22 cellular contexts compared by ENCODE assay signal in genomic region chr1:10444795-10445397, GRCh38. TPM values are rescaled to one million over a fixed set of nuclear protein-coding genes. Genes with fewer than 3 reads are reported as not detected.
DNase-seq lines count a peak whose midpoint lies in the region; ATAC-seq, FAIRE-seq and TF ChIP-seq lines count a peak whose summit lies in the region.
"Had no signal": no experiment of that assay in that cellular context is flagged by ENCODE, and none has a peak within 500 bp of the region (broad histone marks: within the 10 kb centered on the region; RNA-seq: fewer than 3 reads in every experiment).

No MANE protein-coding gene starts in this region.

- ATAC-seq in GM18867 (IDR thresholded peaks at IDR 0.05; ENCODE audit: unreplicated experiment) (peak; percentile 71), K562 (no peak), SK-N-SH treated with all-trans-retinoic acid at 6 μM for 48 hours (no peak), upper lobe of right lung (no peak)
- ATAC-seq: gastroesophageal sphincter had no signal

- WGBS in K562 (ENCODE audit: insufficient coverage, low coverage, missing lambda C conversion rate), result 72% methylated on average over 7 of the region's 7 CpGs

- peak; percentile 85 for DNase-seq in MM.1S
- DNase-seq in K562 (ENCODE audit: extremely low read depth in 1 of 4, low spot score in 3 of 4), result no peak
- no peak for DNase-seq in cerebellum (ENCODE audit: low spot score)
- DNase-seq in upper lobe of right lung, result no peak
- DNase-seq: activated naive CD4-positive, alpha-beta T cell; C1 segment of cervical spinal cord; colonic mucosa; esophagus squamous epithelium; NCI-H1105 treated with DMSO at 0.1 percent for 48 hours; NCI-H2029 treated with DMSO at 0.1 percent for 48 hours; NCI-H446; SIG-M5; stimulated activated naive CD4-positive, alpha-beta T cell; testis had no signal

- TF ChIP-seq RAD21 in K562 (CRISPR knock-in tag; conservative IDR thresholded peaks at IDR 0.05 in 1 of 2, IDR thresholded peaks at IDR 0.05 in 1 of 2), result no peak

- no peaks in the 10 kb centered on the region for H3K9me1 ChIP-seq in K562 (ENCODE audit: control insufficient read depth, insufficient read depth, low read length)

- H3K9me3 ChIP-seq in MM.1S (replicated peaks; ENCODE audit: insufficient read depth, low read length) (no peaks in the 10 kb centered on the region), K562 (replicated peaks; ENCODE audit: control insufficient read depth, insufficient read depth, low read depth, low read length) (no peaks in the 10 kb centered on the region), upper lobe of right lung (no peaks in the 10 kb centered on the region)
- H3K9me3 ChIP-seq: colonic mucosa, esophagus squamous epithelium, gastroesophageal sphincter, testis had no signal

- no peak for FAIRE-seq in K562 (lab: Jason Lieb, UNC)
- FAIRE-seq: H1 had no signal

- H3K36me3 ChIP-seq in MM.1S (replicated peaks; ENCODE audit: insufficient read depth, low read length), result no peaks in the 10 kb centered on the region
- peaks cover 3% of the 10 kb centered on the region; the same call in 1 of the 3 replicates for H3K36me3 ChIP-seq in K562 (ENCODE audit: control insufficient read depth, insufficient read depth, low read length)
- H3K36me3 ChIP-seq in upper lobe of right lung, result no peaks in the 10 kb centered on the region
- H3K36me3 ChIP-seq: colonic mucosa had no signal

- H3K4me3 ChIP-seq in MM.1S (ENCODE audit: low read length) (peak overlapping the region; percentile 10; the same call in 1 of the 2 replicates), K562 (no peak overlapping the region), upper lobe of right lung (no peak overlapping the region)
- H3K4me3 ChIP-seq: colonic mucosa, esophagus squamous epithelium, gastroesophageal sphincter, skin epidermis, testis had no signal

- H2AFZ ChIP-seq in MM.1S (ENCODE audit: low read length), result peak overlapping the region; percentile 79
- no peak overlapping the region for H2AFZ ChIP-seq in K562 (ENCODE audit: low read depth, low read length)

- intact Hi-C loops in K562 (cut with micrococcal nuclease) (no loop called here), upper lobe of right lung (cut with DNase I) (no loop called here)

- H3K9ac ChIP-seq in MM.1S (ENCODE audit: low read length) (peak overlapping the region; percentile 24; the same call in 1 of the 2 replicates), K562 (ENCODE audit: insufficient read depth in 1 of 2, low read depth in 2 of 2, low read length in 2 of 2) (no peak overlapping the region)

- H3K79me2 ChIP-seq in MM.1S (ENCODE audit: low read length) (no peaks in the 10 kb centered on the region), K562 (ENCODE audit: control insufficient read depth, insufficient read depth, low read length) (no peaks in the 10 kb centered on the region)

- no peaks in the 10 kb centered on the region for H4K20me1 ChIP-seq in MM.1S (ENCODE audit: insufficient read depth, low read length)
- no peaks in the 10 kb centered on the region for H4K20me1 ChIP-seq in K562 (replicated peaks; ENCODE audit: control insufficient read depth, insufficient read depth, low read length)

- POLR2A ChIA-PET in K562 (lab: Yijun Ruan, JAX), result interaction anchor here (1.1 to 1.5 kb wide), 3 partner anchors 9 to 13 kb away, joined by 3 to 5 read pairs (median 3); no protein-coding TSS in a partner anchor

- CTCF ChIA-PET in K562 (lab: Yijun Ruan, JAX; ENCODE audit: low intra/inter-chr PET ratio), result no interaction called here

- in situ Hi-C loops in K562 (cut with MboI), result no loop called here

- TF ChIP-seq POLR2A in K562 (conservative IDR thresholded peaks at IDR 0.05), result no peak

- no peaks in the 10 kb centered on the region for H3K27me3 ChIP-seq in MM.1S (replicated peaks; ENCODE audit: insufficient read depth, low read length)
- no peaks in the 10 kb centered on the region for H3K27me3 ChIP-seq in K562 (ENCODE audit: control insufficient read depth in 2 of 2, insufficient read depth in 2 of 2, low read length in 2 of 2)
- no peaks in the 10 kb centered on the region for H3K27me3 ChIP-seq in upper lobe of right lung
- H3K27me3 ChIP-seq: colonic mucosa, esophagus squamous epithelium, gastroesophageal sphincter, testis had no signal

- TF ChIP-seq CTCF in MM.1S (IDR thresholded peaks at IDR 0.05; ENCODE audit: low read length), result no peak
- no peak for TF ChIP-seq CTCF in K562 (IDR thresholded peaks at IDR 0.05 in 2 of 3, conservative IDR thresholded peaks at IDR 0.05 in 1 of 3; ENCODE audit: insufficient read depth in 2 of 3, low read depth in 1 of 3, low read length in 3 of 3)
- no peak for TF ChIP-seq CTCF in upper lobe of right lung (IDR thresholded peaks at IDR 0.05)

- H3K4me1 ChIP-seq in MM.1S (ENCODE audit: low read length), result peaks cover 6% of the 10 kb centered on the region
- peaks cover 0 to under 1% of the 10 kb centered on the region in 2 experiments; a peak in 1 of 5 replicates for H3K4me1 ChIP-seq in K562 (replicated peaks in 1 of 2; ENCODE audit: control insufficient read depth in 2 of 2, insufficient read depth in 2 of 2, low read length in 2 of 2)
- H3K4me1 ChIP-seq in upper lobe of right lung, result no peaks in the 10 kb centered on the region
- H3K4me1 ChIP-seq: colonic mucosa, esophagus squamous epithelium, testis had no signal

- H3F3A ChIP-seq in MM.1S (ENCODE audit: insufficient read depth, low read length), result peaks cover 11% of the 10 kb centered on the region

- H3K27ac ChIP-seq in MM.1S (ENCODE audit: low read length) (peak overlapping the region; percentile 66), K562 (ENCODE audit: extremely low read depth, low read depth, low read length) (no peak overlapping the region), upper lobe of right lung (no peak overlapping the region)
- H3K27ac ChIP-seq: colonic mucosa, esophagus squamous epithelium, gastroesophageal sphincter, skin epidermis, testis had no signal

- TF ChIP-seq EP300 in K562 (IDR thresholded peaks at IDR 0.05; ENCODE audit: low read length), result no peak

- no TSS peak for BruUV-seq in K562 (replicated peaks; lab: Mats Ljungman, UMichigan)

- peak overlapping the region; percentile 47 for H3K4me2 ChIP-seq in MM.1S (ENCODE audit: low read depth, low read length)
- no peak overlapping the region for H3K4me2 ChIP-seq in K562 (ENCODE audit: insufficient read depth, low read length)

- H3K9me2 ChIP-seq in MM.1S (replicated peaks; ENCODE audit: insufficient read depth, low read length), result no peaks in the 10 kb centered on the region

RNA-seq across cellular contexts. Expression of gene CORT, which starts 4.9 kb away (rescaled TPM):
- total RNA-seq in K562 (2011; cell fraction: chromatin; rRNA removed; ENCODE audit: low replicate concordance), result 0.51 and 1.1 TPM in 2 replicates
- 0.53 and 1.0 TPM in 2 replicates for total RNA-seq in K562 (2011; cell fraction: nucleolus; rRNA removed)
- total RNA-seq in K562 (2011; cell fraction: nucleoplasm; rRNA removed), result 1.0 and 1.3 TPM in 2 replicates
- total RNA-seq in K562 (2014; rRNA removed) (0.29 TPM in 1 of 2 replicates, not detected in the other), K562 (2014; rRNA removed; fragmentation: Illumina TruSeq; extraction: Trizol) (0.11 and 0.19 TPM in 2 replicates), K562 (2015; rRNA removed; fragmentation: Illumina TruSeq; extraction: Trizol) (0.34 and 0.54 TPM in 2 replicates), K562 (2021) (0.51 TPM in 1 of 2 replicates, not detected in the other), cerebellum (1.1 TPM), upper lobe of right lung (not detected)
- polyA plus RNA-seq in K562 (2011; rRNA removed) (not detected in 2 replicates), K562 (2014; fragmentation: Illumina TruSeq; extraction: Trizol) (0.15 TPM in 2 replicates), K562 (2014; fragmentation: Nextera tagmentation; extraction: Ambion mirVana) (not detected), K562 (2014; rRNA removed) (0.08 TPM in 1 of 2 replicates, not detected in the other)
- polyA plus RNA-seq in K562 (2011; cell fraction: cytosol; rRNA removed), result not detected in 2 replicates
- polyA plus RNA-seq in K562 (2011; cell fraction: nucleus; rRNA removed), result 0.37 TPM in 1 of 2 replicates, not detected in the other
- polyA plus RNA-seq in K562 (2012), result 0.16 and 0.42 TPM in 2 replicates
- not detected in 2 replicates for polyA minus RNA-seq in K562 (2011; rRNA and poly(A)+ RNA removed)
- not detected in 2 replicates for polyA minus RNA-seq in K562 (2011; cell fraction: cytosol; rRNA and poly(A)+ RNA removed)
- not detected in 2 replicates for polyA minus RNA-seq in K562 (2011; cell fraction: nucleus; rRNA and poly(A)+ RNA removed)
- total RNA-seq: gastroesophageal sphincter; kidney epithelial cell; T-helper 1 cell treated with Interleukin-12 subunit alpha and Interleukin-12 subunit beta and Interleukin-4 antibody, amounts not matched to agents 30 ng/mL and 1 ng/mL, for 36 hours had no signal
- polyA plus RNA-seq: AG04450 had no signal

RNA-seq across cellular contexts. Expression of gene CENPS, which starts 14.7 kb away (rescaled TPM):
- 7.7 and 8.5 TPM in 2 replicates for total RNA-seq in K562 (2011; cell fraction: chromatin; rRNA removed; ENCODE audit: low replicate concordance)
- total RNA-seq in K562 (2011; cell fraction: nucleolus; rRNA removed), result 5.1 and 5.8 TPM in 2 replicates
- 6.0 and 8.2 TPM in 2 replicates for total RNA-seq in K562 (2011; cell fraction: nucleoplasm; rRNA removed)
- total RNA-seq in K562 (2014; rRNA removed), result 21.7 and 24.0 TPM in 2 replicates
- 31.8 and 33.4 TPM in 2 replicates for total RNA-seq in K562 (2014; rRNA removed; fragmentation: Illumina TruSeq; extraction: Trizol)
- total RNA-seq in K562 (2015; rRNA removed; fragmentation: Illumina TruSeq; extraction: Trizol), result 26.7 and 31.3 TPM in 2 replicates
- total RNA-seq in K562 (2021), result 27.1 and 28.9 TPM in 2 replicates
- polyA plus RNA-seq in K562 (2011; rRNA removed), result 12.6 and 14.0 TPM in 2 replicates
- polyA plus RNA-seq in K562 (2011; cell fraction: cytosol; rRNA removed), result 9.0 and 12.0 TPM in 2 replicates
- polyA plus RNA-seq in K562 (2011; cell fraction: nucleus; rRNA removed), result 4.9 and 6.3 TPM in 2 replicates
- polyA plus RNA-seq in K562 (2012), result 29.5 and 36.6 TPM in 2 replicates
- polyA plus RNA-seq in K562 (2014; fragmentation: Illumina TruSeq; extraction: Trizol), result 26.0 and 26.3 TPM in 2 replicates
- 10 to 100 TPM; 10.2 to 16.4 TPM for polyA plus RNA-seq in K562 (2014; fragmentation: Nextera tagmentation; extraction: Ambion mirVana)
- 20.5 and 36.0 TPM in 2 replicates for polyA plus RNA-seq in K562 (2014; rRNA removed)
- 4.9 and 5.4 TPM in 2 replicates for polyA minus RNA-seq in K562 (2011; rRNA and poly(A)+ RNA removed)
- 2.4 and 4.5 TPM in 2 replicates for polyA minus RNA-seq in K562 (2011; cell fraction: cytosol; rRNA and poly(A)+ RNA removed)
- 3.0 and 6.7 TPM in 2 replicates for polyA minus RNA-seq in K562 (2011; cell fraction: nucleus; rRNA and poly(A)+ RNA removed)
- total RNA-seq in cerebellum, result 6.4 TPM
- 10.2 TPM for total RNA-seq in upper lobe of right lung

RNA-seq across cellular contexts. Expression of gene DFFA, which starts 27.4 kb away (rescaled TPM):
- total RNA-seq in K562 (2011; cell fraction: chromatin; rRNA removed; ENCODE audit: low replicate concordance), result 54.1 and 71.5 TPM in 2 replicates
- 37.0 and 45.7 TPM in 2 replicates for total RNA-seq in K562 (2011; cell fraction: nucleolus; rRNA removed)
- 49.3 and 71.1 TPM in 2 replicates for total RNA-seq in K562 (2011; cell fraction: nucleoplasm; rRNA removed)
- total RNA-seq in K562 (2014; rRNA removed), result 47.0 and 62.9 TPM in 2 replicates
- 66.5 and 67.3 TPM in 2 replicates for total RNA-seq in K562 (2014; rRNA removed; fragmentation: Illumina TruSeq; extraction: Trizol)
- 64.2 and 65.3 TPM in 2 replicates for total RNA-seq in K562 (2015; rRNA removed; fragmentation: Illumina TruSeq; extraction: Trizol)
- 74.8 and 78.9 TPM in 2 replicates for total RNA-seq in K562 (2021)
- 47.1 and 57.7 TPM in 2 replicates for polyA plus RNA-seq in K562 (2011; rRNA removed)
- polyA plus RNA-seq in K562 (2011; cell fraction: cytosol; rRNA removed), result 36.0 and 40.4 TPM in 2 replicates
- polyA plus RNA-seq in K562 (2011; cell fraction: nucleus; rRNA removed), result 17.7 and 20.4 TPM in 2 replicates
- polyA plus RNA-seq in K562 (2012), result 29.9 and 45.7 TPM in 2 replicates
- 53.3 and 54.9 TPM in 2 replicates for polyA plus RNA-seq in K562 (2014; fragmentation: Illumina TruSeq; extraction: Trizol)
- polyA plus RNA-seq in K562 (2014; fragmentation: Nextera tagmentation; extraction: Ambion mirVana), result 10 to 100 TPM; 59.2 to 71.7 TPM
- polyA plus RNA-seq in K562 (2014; rRNA removed), result 39.6 and 44.4 TPM in 2 replicates
- polyA minus RNA-seq in K562 (2011; rRNA and poly(A)+ RNA removed), result 78.7 and 100.0 TPM in 2 replicates
- polyA minus RNA-seq in K562 (2011; cell fraction: cytosol; rRNA and poly(A)+ RNA removed), result 29.8 and 30.1 TPM in 2 replicates
- polyA minus RNA-seq in K562 (2011; cell fraction: nucleus; rRNA and poly(A)+ RNA removed), result 7.7 and 12.9 TPM in 2 replicates
- total RNA-seq in cerebellum, result 22.6 TPM
- total RNA-seq in upper lobe of right lung, result 36.9 TPM

RNA-seq across cellular contexts. Expression of gene PEX14, which starts 29.9 kb away (rescaled TPM):
- total RNA-seq in K562 (2011; cell fraction: chromatin; rRNA removed; ENCODE audit: low replicate concordance), result 22.7 and 32.6 TPM in 2 replicates
- 32.9 and 41.0 TPM in 2 replicates for total RNA-seq in K562 (2011; cell fraction: nucleolus; rRNA removed)
- 27.9 and 28.1 TPM in 2 replicates for total RNA-seq in K562 (2011; cell fraction: nucleoplasm; rRNA removed)
- total RNA-seq in K562 (2014; rRNA removed) (25.7 and 39.1 TPM in 2 replicates), K562 (2014; rRNA removed; fragmentation: Illumina TruSeq; extraction: Trizol) (11.6 and 12.8 TPM in 2 replicates), K562 (2015; rRNA removed; fragmentation: Illumina TruSeq; extraction: Trizol) (20.2 and 22.7 TPM in 2 replicates), K562 (2021) (45.7 and 47.5 TPM in 2 replicates), cerebellum (8.4 TPM), upper lobe of right lung (25.8 TPM)
- polyA plus RNA-seq in K562 (2011; rRNA removed) (8.0 and 19.6 TPM in 2 replicates), K562 (2014; fragmentation: Illumina TruSeq; extraction: Trizol) (30.2 and 31.2 TPM in 2 replicates), K562 (2014; fragmentation: Nextera tagmentation; extraction: Ambion mirVana) (1 to 10 TPM; 2.6 to 2.9 TPM), K562 (2014; rRNA removed) (25.5 and 27.2 TPM in 2 replicates)
- polyA plus RNA-seq in K562 (2011; cell fraction: cytosol; rRNA removed), result 11.8 and 15.9 TPM in 2 replicates
- 22.9 and 28.2 TPM in 2 replicates for polyA plus RNA-seq in K562 (2011; cell fraction: nucleus; rRNA removed)
- 37.1 and 37.2 TPM in 2 replicates for polyA plus RNA-seq in K562 (2012)
- 6.4 and 7.4 TPM in 2 replicates for polyA minus RNA-seq in K562 (2011; rRNA and poly(A)+ RNA removed)
- polyA minus RNA-seq in K562 (2011; cell fraction: cytosol; rRNA and poly(A)+ RNA removed), result 11.3 and 18.9 TPM in 2 replicates
- polyA minus RNA-seq in K562 (2011; cell fraction: nucleus; rRNA and poly(A)+ RNA removed), result 12.4 and 16.8 TPM in 2 replicates

RNA-seq across cellular contexts. Expression of gene PGD, which starts 46.0 kb away (rescaled TPM):
- total RNA-seq in K562 (2011; cell fraction: chromatin; rRNA removed; ENCODE audit: low replicate concordance), result 148 and 225 TPM in 2 replicates
- 169 and 177 TPM in 2 replicates for total RNA-seq in K562 (2011; cell fraction: nucleolus; rRNA removed)
- 160 and 163 TPM in 2 replicates for total RNA-seq in K562 (2011; cell fraction: nucleoplasm; rRNA removed)
- total RNA-seq in K562 (2014; rRNA removed), result 239 and 254 TPM in 2 replicates
- total RNA-seq in K562 (2014; rRNA removed; fragmentation: Illumina TruSeq; extraction: Trizol), result 152 and 177 TPM in 2 replicates
- 191 and 200 TPM in 2 replicates for total RNA-seq in K562 (2015; rRNA removed; fragmentation: Illumina TruSeq; extraction: Trizol)
- total RNA-seq in K562 (2021), result 339 and 353 TPM in 2 replicates
- polyA plus RNA-seq in K562 (2011; rRNA removed), result 185 and 229 TPM in 2 replicates
- 256 and 298 TPM in 2 replicates for polyA plus RNA-seq in K562 (2011; cell fraction: cytosol; rRNA removed)
- 137 and 184 TPM in 2 replicates for polyA plus RNA-seq in K562 (2011; cell fraction: nucleus; rRNA removed)
- polyA plus RNA-seq in K562 (2012), result 387 and 522 TPM in 2 replicates
- polyA plus RNA-seq in K562 (2014; fragmentation: Illumina TruSeq; extraction: Trizol), result 402 and 513 TPM in 2 replicates
- polyA plus RNA-seq in K562 (2014; fragmentation: Nextera tagmentation; extraction: Ambion mirVana), result 100 to 1,000 TPM; 292 to 542 TPM
- 257 and 270 TPM in 2 replicates for polyA plus RNA-seq in K562 (2014; rRNA removed)
- polyA minus RNA-seq in K562 (2011; rRNA and poly(A)+ RNA removed), result 230 and 264 TPM in 2 replicates
- 167 and 254 TPM in 2 replicates for polyA minus RNA-seq in K562 (2011; cell fraction: cytosol; rRNA and poly(A)+ RNA removed)
- 47.3 and 81.1 TPM in 2 replicates for polyA minus RNA-seq in K562 (2011; cell fraction: nucleus; rRNA and poly(A)+ RNA removed)
- total RNA-seq in cerebellum, result 61.9 TPM
- total RNA-seq in upper lobe of right lung, result 166 TPM
